Comparison of ENCODE assay signal across 1 cellular context in genomic region chr6:35796236-35796635, GRCh38.
TF ChIP-seq lines count a peak whose summit lies in the region.

No MANE protein-coding gene starts in this region.

TF ChIP-seq in K562, 482 proteins besides CTCF, POLR2A, EP300 and RAD21:
- TF ChIP-seq MBD1 (CRISPR knock-in tag; IDR thresholded peaks at IDR 0.05): no peak
- no peak for TF ChIP-seq ZC3H8 (IDR thresholded peaks at IDR 0.05)
- TF ChIP-seq NFATC3 (IDR thresholded peaks at IDR 0.05): no peak
- no peak for TF ChIP-seq HNRNPLL (IDR thresholded peaks at IDR 0.05; ENCODE audit: low read depth, low read length, poor library complexity, severe bottlenecking)
- no peak for TF ChIP-seq CREBBP (IDR thresholded peaks at IDR 0.05; ENCODE audit: low read depth, low read length)
- TF ChIP-seq POLR2AphosphoS2 (IDR thresholded peaks at IDR 0.05; ENCODE audit: low read length): no peak
- TF ChIP-seq, protein P1, sequence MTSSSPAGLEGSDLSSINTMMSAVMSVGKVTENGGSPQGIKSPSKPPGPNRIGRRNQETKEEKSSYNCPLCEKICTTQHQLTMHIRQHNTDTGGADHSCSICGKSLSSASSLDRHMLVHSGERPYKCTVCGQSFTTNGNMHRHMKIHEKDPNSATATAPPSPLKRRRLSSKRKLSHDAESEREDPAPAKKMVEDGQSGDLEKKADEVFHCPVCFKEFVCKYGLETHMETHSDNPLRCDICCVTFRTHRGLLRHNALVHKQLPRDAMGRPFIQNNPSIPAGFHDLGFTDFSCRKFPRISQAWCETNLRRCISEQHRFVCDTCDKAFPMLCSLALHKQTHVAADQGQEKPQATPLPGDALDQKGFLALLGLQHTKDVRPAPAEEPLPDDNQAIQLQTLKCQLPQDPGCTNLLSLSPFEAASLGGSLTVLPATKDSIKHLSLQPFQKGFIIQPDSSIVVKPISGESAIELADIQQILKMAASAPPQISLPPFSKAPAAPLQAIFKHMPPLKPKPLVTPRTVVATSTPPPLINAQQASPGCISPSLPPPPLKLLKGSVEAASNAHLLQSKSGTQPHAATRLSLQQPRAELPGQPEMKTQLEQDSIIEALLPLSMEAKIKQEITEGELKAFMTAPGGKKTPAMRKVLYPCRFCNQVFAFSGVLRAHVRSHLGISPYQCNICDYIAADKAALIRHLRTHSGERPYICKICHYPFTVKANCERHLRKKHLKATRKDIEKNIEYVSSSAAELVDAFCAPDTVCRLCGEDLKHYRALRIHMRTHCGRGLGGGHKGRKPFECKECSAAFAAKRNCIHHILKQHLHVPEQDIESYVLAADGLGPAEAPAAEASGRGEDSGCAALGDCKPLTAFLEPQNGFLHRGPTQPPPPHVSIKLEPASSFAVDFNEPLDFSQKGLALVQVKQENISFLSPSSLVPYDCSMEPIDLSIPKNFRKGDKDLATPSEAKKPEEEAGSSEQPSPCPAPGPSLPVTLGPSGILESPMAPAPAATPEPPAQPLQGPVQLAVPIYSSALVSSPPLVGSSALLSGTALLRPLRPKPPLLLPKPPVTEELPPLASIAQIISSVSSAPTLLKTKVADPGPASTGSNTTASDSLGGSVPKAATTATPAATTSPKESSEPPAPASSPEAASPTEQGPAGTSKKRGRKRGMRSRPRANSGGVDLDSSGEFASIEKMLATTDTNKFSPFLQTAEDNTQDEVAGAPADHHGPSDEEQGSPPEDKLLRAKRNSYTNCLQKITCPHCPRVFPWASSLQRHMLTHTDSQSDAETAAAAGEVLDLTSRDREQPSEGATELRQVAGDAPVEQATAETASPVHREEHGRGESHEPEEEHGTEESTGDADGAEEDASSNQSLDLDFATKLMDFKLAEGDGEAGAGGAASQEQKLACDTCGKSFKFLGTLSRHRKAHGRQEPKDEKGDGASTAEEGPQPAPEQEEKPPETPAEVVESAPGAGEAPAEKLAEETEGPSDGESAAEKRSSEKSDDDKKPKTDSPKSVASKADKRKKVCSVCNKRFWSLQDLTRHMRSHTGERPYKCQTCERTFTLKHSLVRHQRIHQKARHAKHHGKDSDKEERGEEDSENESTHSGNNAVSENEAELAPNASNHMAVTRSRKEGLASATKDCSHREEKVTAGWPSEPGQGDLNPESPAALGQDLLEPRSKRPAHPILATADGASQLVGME (CRISPR knock-in tag; IDR thresholded peaks at IDR 0.05): no peak
- TF ChIP-seq CUX1 (CRISPR knock-in tag; IDR thresholded peaks at IDR 0.05): no peak
- TF ChIP-seq, protein P2, sequence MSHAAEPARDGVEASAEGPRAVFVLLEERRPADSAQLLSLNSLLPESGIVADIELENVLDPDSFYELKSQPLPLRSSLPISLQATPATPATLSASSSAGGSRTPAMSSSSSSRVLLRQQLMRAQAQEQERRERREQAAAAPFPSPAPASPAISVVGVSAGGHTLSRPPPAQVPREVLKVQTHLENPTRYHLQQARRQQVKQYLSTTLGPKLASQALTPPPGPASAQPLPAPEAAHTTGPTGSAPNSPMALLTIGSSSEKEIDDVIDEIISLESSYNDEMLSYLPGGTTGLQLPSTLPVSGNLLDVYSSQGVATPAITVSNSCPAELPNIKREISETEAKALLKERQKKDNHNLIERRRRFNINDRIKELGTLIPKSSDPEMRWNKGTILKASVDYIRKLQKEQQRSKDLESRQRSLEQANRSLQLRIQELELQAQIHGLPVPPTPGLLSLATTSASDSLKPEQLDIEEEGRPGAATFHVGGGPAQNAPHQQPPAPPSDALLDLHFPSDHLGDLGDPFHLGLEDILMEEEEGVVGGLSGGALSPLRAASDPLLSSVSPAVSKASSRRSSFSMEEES (CRISPR knock-in tag; IDR thresholded peaks at IDR 0.05): no peak
- TF ChIP-seq HDGF (IDR thresholded peaks at IDR 0.05): no peak
- no peak for TF ChIP-seq ILF3 (IDR thresholded peaks at IDR 0.05; ENCODE audit: borderline replicate concordance)
- no peak for TF ChIP-seq BHLHE40 (IDR thresholded peaks at IDR 0.05; ENCODE audit: low read length)
- TF ChIP-seq THAP12 (CRISPR knock-in tag; IDR thresholded peaks at IDR 0.05): no peak
TF ChIP-seq in K562: peak in this region for 0.
